1 cellular context compared by ENCODE assay signal in genomic region chr1:156889802-156890585, GRCh38.
TF ChIP-seq lines count a peak whose summit lies in the region.

No MANE protein-coding gene starts in this region.

TF ChIP-seq in H1, 55 proteins besides CTCF, POLR2A, EP300 and RAD21:
- TF ChIP-seq KDM1A (IDR thresholded peaks at IDR 0.05; ENCODE audit: borderline replicate concordance, low read length) (peak; percentile 64; the same call in 1 of the 2 replicates), CBX8 (IDR thresholded peaks at IDR 0.05; ENCODE audit: borderline replicate concordance, low read depth, low read length) (no peak), SP1 (IDR thresholded peaks at IDR 0.05; ENCODE audit: low read depth, low read length) (peak; percentile 47; the same call in 1 of the 2 replicates), TBP (IDR thresholded peaks at IDR 0.05; ENCODE audit: low read depth, low read length) (peak; percentile 38; the same call in 1 of the 2 replicates), SP2 (IDR thresholded peaks at IDR 0.05; ENCODE audit: low read length) (peak; percentile 60), TAF1 (IDR thresholded peaks at IDR 0.05; ENCODE audit: low read depth, low read length) (0 out of 2 replicates have a peak, but pooled peaks have one; percentile 35), TEAD4 (IDR thresholded peaks at IDR 0.05; ENCODE audit: low read depth, low read length) (no peak), YY1 (IDR thresholded peaks at IDR 0.05; ENCODE audit: low read depth, low read length) (0 out of 2 replicates have a peak, but pooled peaks have one; percentile 44), GABPA (IDR thresholded peaks at IDR 0.05; ENCODE audit: borderline replicate concordance, insufficient read depth, low read length) (0 out of 2 replicates have a peak, but pooled peaks have one; percentile 11), EGR1 (IDR thresholded peaks at IDR 0.05; ENCODE audit: borderline replicate concordance, low read depth, low read length) (0 out of 2 replicates have a peak, but pooled peaks have one; percentile 32), SIN3A (conservative IDR thresholded peaks at IDR 0.05 in 1 of 2, IDR thresholded peaks at IDR 0.05 in 1 of 2; ENCODE audit: low read depth in 1 of 2, low read length in 2 of 2) (peak in 1 of 2 experiments; percentile 62; a peak in 1 of 4 replicates), TAF7 (optimal IDR thresholded peaks at IDR 0.05; ENCODE audit: borderline replicate concordance, low read depth, low read length) (no peak), USF2 (IDR thresholded peaks at IDR 0.05; ENCODE audit: low read length) (peak; percentile 74), KDM5A (IDR thresholded peaks at IDR 0.05; ENCODE audit: low read length) (no peak)
